Comparison of ENCODE assay signal across 1 cellular context in genomic region chr17:75753514-75754377, GRCh38.
A peak's percentile ranks its signal among the peaks of the same experiment; 100 is the strongest.
TF ChIP-seq lines count a peak whose summit lies in the region.

No MANE protein-coding gene starts in this region.

TF ChIP-seq in HepG2, 621 proteins besides CTCF, POLR2A, EP300 and RAD21 (continued from another document and continues in another):
- peak; percentile 92 for TF ChIP-seq TFE3 (CRISPR knock-in tag; IDR thresholded peaks at IDR 0.05)
- peak; percentile 84; the same call in 1 of the 2 replicates for TF ChIP-seq EEA1 (CRISPR knock-in tag; IDR thresholded peaks at IDR 0.05; ENCODE audit: borderline replicate concordance)
- TF ChIP-seq, protein P1, sequence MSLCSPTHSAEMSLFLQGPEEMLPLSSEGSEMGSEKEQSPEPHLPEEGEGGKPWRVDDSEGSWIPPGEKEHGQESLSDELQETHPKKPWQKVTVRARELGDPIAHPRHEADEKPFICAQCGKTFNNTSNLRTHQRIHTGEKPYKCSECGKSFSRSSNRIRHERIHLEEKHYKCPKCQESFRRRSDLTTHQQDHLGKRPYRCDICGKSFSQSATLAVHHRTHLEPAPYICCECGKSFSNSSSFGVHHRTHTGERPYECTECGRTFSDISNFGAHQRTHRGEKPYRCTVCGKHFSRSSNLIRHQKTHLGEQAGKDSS (CRISPR knock-in tag; IDR thresholded peaks at IDR 0.05; ENCODE audit: borderline replicate concordance, low read depth): peak; percentile 88
- TF ChIP-seq ZNF710 (CRISPR knock-in tag; IDR thresholded peaks at IDR 0.05; ENCODE audit: borderline replicate concordance): peak; percentile 26; the same call in 1 of the 2 replicates
- TF ChIP-seq MLLT10 (CRISPR knock-in tag; IDR thresholded peaks at IDR 0.05): no peak
- TF ChIP-seq NFYB (CRISPR knock-in tag; IDR thresholded peaks at IDR 0.05): 0 out of 2 replicates have a peak, but pooled peaks have one; percentile 16
- TF ChIP-seq PLSCR1 (CRISPR knock-in tag; IDR thresholded peaks at IDR 0.05; ENCODE audit: borderline replicate concordance): peak; percentile 71; the same call in 1 of the 2 replicates
- no peak for TF ChIP-seq ZNF646 (CRISPR knock-in tag; IDR thresholded peaks at IDR 0.05)
- peak; percentile 35; the same call in 1 of the 2 replicates for TF ChIP-seq ZFP41 (CRISPR knock-in tag; IDR thresholded peaks at IDR 0.05; ENCODE audit: borderline replicate concordance)
- peak; percentile 85; the same call in 1 of the 2 replicates for TF ChIP-seq RNF2 (conservative IDR thresholded peaks at IDR 0.05; ENCODE audit: low read depth)
- TF ChIP-seq SPEN (CRISPR knock-in tag; IDR thresholded peaks at IDR 0.05; ENCODE audit: low read depth): peak; percentile 77
- peak; percentile 85 for TF ChIP-seq TARDBP (CRISPR knock-in tag; IDR thresholded peaks at IDR 0.05)
- TF ChIP-seq, protein P2, sequence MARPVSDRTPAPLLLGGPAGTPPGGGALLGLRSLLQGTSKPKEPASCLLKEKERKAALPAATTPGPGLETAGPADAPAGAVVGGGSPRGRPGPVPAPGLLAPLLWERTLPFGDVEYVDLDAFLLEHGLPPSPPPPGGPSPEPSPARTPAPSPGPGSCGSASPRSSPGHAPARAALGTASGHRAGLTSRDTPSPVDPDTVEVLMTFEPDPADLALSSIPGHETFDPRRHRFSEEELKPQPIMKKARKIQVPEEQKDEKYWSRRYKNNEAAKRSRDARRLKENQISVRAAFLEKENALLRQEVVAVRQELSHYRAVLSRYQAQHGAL (CRISPR knock-in tag; IDR thresholded peaks at IDR 0.05; ENCODE audit: not compliant biosample characterization): no peak
- peak; percentile 91; the same call in 1 of the 2 replicates for TF ChIP-seq MEIS2 (CRISPR knock-in tag; IDR thresholded peaks at IDR 0.05)
- TF ChIP-seq FOXO1 (CRISPR knock-in tag; IDR thresholded peaks at IDR 0.05): peak; percentile 41; the same call in 1 of the 2 replicates
- no peak for TF ChIP-seq TCF12 (IDR thresholded peaks at IDR 0.05)
- TF ChIP-seq TCF12 (CRISPR knock-in tag; IDR thresholded peaks at IDR 0.05): peak; percentile 84; the same call in 1 of the 2 replicates
- peak; percentile 72; the same call in 1 of the 2 replicates for TF ChIP-seq ZNF557 (CRISPR knock-in tag; IDR thresholded peaks at IDR 0.05)
- no peak for TF ChIP-seq HMGA1 (CRISPR knock-in tag; conservative IDR thresholded peaks at IDR 0.05)
- TF ChIP-seq FOXA1 (IDR thresholded peaks at IDR 0.05): no peak
- TF ChIP-seq FOXA1 (CRISPR knock-in tag; IDR thresholded peaks at IDR 0.05): 0 out of 2 replicates have a peak, but pooled peaks have one; percentile 5
- peak; percentile 33; the same call in 1 of the 2 replicates for TF ChIP-seq NKX3-1 (CRISPR knock-in tag; IDR thresholded peaks at IDR 0.05)
- no peak for TF ChIP-seq POLR2G (IDR thresholded peaks at IDR 0.05; ENCODE audit: low read depth, low read length)
- TF ChIP-seq, protein P3, sequence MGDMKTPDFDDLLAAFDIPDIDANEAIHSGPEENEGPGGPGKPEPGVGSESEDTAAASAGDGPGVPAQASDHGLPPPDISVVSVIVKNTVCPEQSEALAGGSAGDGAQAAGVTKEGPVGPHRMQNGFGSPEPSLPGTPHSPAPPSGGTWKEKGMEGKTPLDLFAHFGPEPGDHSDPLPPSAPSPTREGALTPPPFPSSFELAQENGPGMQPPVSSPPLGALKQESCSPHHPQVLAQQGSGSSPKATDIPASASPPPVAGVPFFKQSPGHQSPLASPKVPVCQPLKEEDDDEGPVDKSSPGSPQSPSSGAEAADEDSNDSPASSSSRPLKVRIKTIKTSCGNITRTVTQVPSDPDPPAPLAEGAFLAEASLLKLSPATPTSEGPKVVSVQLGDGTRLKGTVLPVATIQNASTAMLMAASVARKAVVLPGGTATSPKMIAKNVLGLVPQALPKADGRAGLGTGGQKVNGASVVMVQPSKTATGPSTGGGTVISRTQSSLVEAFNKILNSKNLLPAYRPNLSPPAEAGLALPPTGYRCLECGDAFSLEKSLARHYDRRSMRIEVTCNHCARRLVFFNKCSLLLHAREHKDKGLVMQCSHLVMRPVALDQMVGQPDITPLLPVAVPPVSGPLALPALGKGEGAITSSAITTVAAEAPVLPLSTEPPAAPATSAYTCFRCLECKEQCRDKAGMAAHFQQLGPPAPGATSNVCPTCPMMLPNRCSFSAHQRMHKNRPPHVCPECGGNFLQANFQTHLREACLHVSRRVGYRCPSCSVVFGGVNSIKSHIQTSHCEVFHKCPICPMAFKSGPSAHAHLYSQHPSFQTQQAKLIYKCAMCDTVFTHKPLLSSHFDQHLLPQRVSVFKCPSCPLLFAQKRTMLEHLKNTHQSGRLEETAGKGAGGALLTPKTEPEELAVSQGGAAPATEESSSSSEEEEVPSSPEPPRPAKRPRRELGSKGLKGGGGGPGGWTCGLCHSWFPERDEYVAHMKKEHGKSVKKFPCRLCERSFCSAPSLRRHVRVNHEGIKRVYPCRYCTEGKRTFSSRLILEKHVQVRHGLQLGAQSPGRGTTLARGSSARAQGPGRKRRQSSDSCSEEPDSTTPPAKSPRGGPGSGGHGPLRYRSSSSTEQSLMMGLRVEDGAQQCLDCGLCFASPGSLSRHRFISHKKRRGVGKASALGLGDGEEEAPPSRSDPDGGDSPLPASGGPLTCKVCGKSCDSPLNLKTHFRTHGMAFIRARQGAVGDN (CRISPR knock-in tag; IDR thresholded peaks at IDR 0.05): peak; percentile 89
- TF ChIP-seq STAG1 (CRISPR knock-in tag; IDR thresholded peaks at IDR 0.05): peak; percentile 69
- TF ChIP-seq GLI4 (CRISPR knock-in tag; IDR thresholded peaks at IDR 0.05; ENCODE audit: borderline replicate concordance): no peak
- TF ChIP-seq RERE (CRISPR knock-in tag; IDR thresholded peaks at IDR 0.05; ENCODE audit: low read depth): 0 out of 2 replicates have a peak, but pooled peaks have one; percentile 8
- peak; percentile 86; the same call in 1 of the 2 replicates for TF ChIP-seq ISX (CRISPR knock-in tag; conservative IDR thresholded peaks at IDR 0.05)
- no peak for TF ChIP-seq RELA (CRISPR knock-in tag; IDR thresholded peaks at IDR 0.05)
- peak; percentile 28; the same call in 1 of the 2 replicates for TF ChIP-seq ZNF430 (CRISPR knock-in tag; IDR thresholded peaks at IDR 0.05)
- peak; percentile 25; the same call in 1 of the 2 replicates for TF ChIP-seq ZNF83 (CRISPR knock-in tag; IDR thresholded peaks at IDR 0.05; ENCODE audit: borderline replicate concordance)
- no peak for TF ChIP-seq FIP1L1 (IDR thresholded peaks at IDR 0.05; ENCODE audit: borderline replicate concordance, insufficient read depth, low read depth, low read length)
- TF ChIP-seq ZMYM3 (CRISPR knock-in tag; IDR thresholded peaks at IDR 0.05): peak; percentile 53; the same call in 1 of the 2 replicates
- TF ChIP-seq POGZ (CRISPR knock-in tag; IDR thresholded peaks at IDR 0.05): peak; percentile 43; the same call in 1 of the 2 replicates
- peak; percentile 22; the same call in 1 of the 2 replicates for TF ChIP-seq ZNF614 (CRISPR knock-in tag; IDR thresholded peaks at IDR 0.05; ENCODE audit: borderline replicate concordance)
- TF ChIP-seq PAWR (CRISPR knock-in tag; IDR thresholded peaks at IDR 0.05; ENCODE audit: borderline replicate concordance): no peak
